Comparison of ENCODE assay signal across 13 cellular contexts in genomic region chr10:12435348-12435747, GRCh38.
DNase-seq lines count a peak whose midpoint lies in the region; ATAC-seq, FAIRE-seq and TF ChIP-seq lines count a peak whose summit lies in the region.
"Had no signal": no experiment of that assay in that cellular context is flagged by ENCODE, and none has a peak within 500 bp of the region (broad histone marks: within the 10 kb centered on the region; RNA-seq: fewer than 3 reads in every experiment).

No MANE protein-coding gene starts in this region.

- no peaks in the 10 kb centered on the region for H3K27me3 ChIP-seq in upper lobe of right lung
- H3K27me3 ChIP-seq: Peyer's patch had no signal

- DNase-seq in Caki2 (ENCODE audit: low read depth) (peak; percentile 42), NCI-H69 (lab: John Stamatoyannopoulos, UW) (peak; percentile 82), memory B cell (ENCODE audit: low spot score in 2 of 2) (no peak), upper lobe of right lung (no peak), HTR-8/SVneo (ENCODE audit: insufficient read length, low spot score) (no peak)
- no peak for DNase-seq in stimulated activated naive CD8-positive, alpha-beta T cell treated with anti-CD3 and anti-CD28 coated beads, Interleukin-15, amount 100 ng/mL, for 72 hours
- DNase-seq: CD4-positive, alpha-beta memory T cell; NCI-H2171; SIG-M5; T-helper 2 cell had no signal

- no peak overlapping the region for H3K4me3 Mint-ChIP-seq in memory B cell
- no peak overlapping the region for H3K4me3 Mint-ChIP-seq in stimulated activated naive CD8-positive, alpha-beta T cell treated with anti-CD3 and anti-CD28 coated beads, Interleukin-15, amount 100 ng/mL, for 72 hours
- H3K4me3 Mint-ChIP-seq: B cell; CD4-positive, alpha-beta memory T cell had no signal

- in situ Hi-C loops in Caki2 (cut with HindIII; ENCODE audit: low pct_unique_long_range_greater_than_20kb, low sequenced_read_pairs), result no loop called here

- intact Hi-C loops in upper lobe of right lung (cut with DNase I), result no loop called here

- peak overlapping the region; percentile 64 for H3K27ac Mint-ChIP-seq in memory B cell
- peak overlapping the region in 1 of 2 donors; percentile 74 for H3K27ac Mint-ChIP-seq in stimulated activated naive CD8-positive, alpha-beta T cell treated with anti-CD3 and anti-CD28 coated beads, Interleukin-15, amount 100 ng/mL, for 72 hours
- H3K27ac Mint-ChIP-seq: B cell had no signal

- H3K4me3 ChIP-seq in HEK293 (ENCODE audit: low read depth, low read length) (no peak overlapping the region), upper lobe of right lung (no peak overlapping the region)
- H3K4me3 ChIP-seq: Peyer's patch had no signal

- peaks cover 39% of the 10 kb centered on the region for H3K4me1 Mint-ChIP-seq in memory B cell
- H3K4me1 Mint-ChIP-seq in stimulated activated naive CD8-positive, alpha-beta T cell treated with anti-CD3 and anti-CD28 coated beads, Interleukin-15, amount 100 ng/mL, for 72 hours, result peaks cover 8% of the 10 kb centered on the region

- peaks cover 6% of the 10 kb centered on the region; the same call in 1 of the 2 replicates for H3K4me1 ChIP-seq in HEK293 (ENCODE audit: control insufficient read depth, insufficient read depth, low read length)
- H3K4me1 ChIP-seq in upper lobe of right lung, result no peaks in the 10 kb centered on the region
- H3K4me1 ChIP-seq: Peyer's patch had no signal

- H3K27ac ChIP-seq in HEK293 (ENCODE audit: extremely low read depth, low read depth, low read length), result no peak overlapping the region
- H3K27ac ChIP-seq in upper lobe of right lung, result no peak overlapping the region
- H3K27ac ChIP-seq: Peyer's patch had no signal

- H3K27me3 Mint-ChIP-seq in memory B cell, result no peaks in the 10 kb centered on the region
- no peaks in the 10 kb centered on the region for H3K27me3 Mint-ChIP-seq in stimulated activated naive CD8-positive, alpha-beta T cell treated with anti-CD3 and anti-CD28 coated beads, Interleukin-15, amount 100 ng/mL, for 72 hours
- H3K27me3 Mint-ChIP-seq: B cell; CD4-positive, alpha-beta memory T cell had no signal

- no peaks in the 10 kb centered on the region for H3K36me3 ChIP-seq in HEK293 (ENCODE audit: control insufficient read depth in 2 of 2, insufficient read depth in 1 of 2, low read length in 2 of 2)
- no peaks in the 10 kb centered on the region for H3K36me3 ChIP-seq in upper lobe of right lung
- H3K36me3 ChIP-seq: Peyer's patch had no signal

- TF ChIP-seq CTCF in HEK293 (tag by site-specific recombination; IDR thresholded peaks at IDR 0.05) (no peak), upper lobe of right lung (IDR thresholded peaks at IDR 0.05) (no peak)

- H3K9me3 ChIP-seq in HEK293 (ENCODE audit: control insufficient read depth, insufficient read depth, low read depth, low read length), result no peaks in the 10 kb centered on the region
- H3K9me3 ChIP-seq in upper lobe of right lung, result no peaks in the 10 kb centered on the region
- H3K9me3 ChIP-seq: Peyer's patch had no signal

- H3K36me3 Mint-ChIP-seq in memory B cell, result peaks cover 20% of the 10 kb centered on the region

- ATAC-seq in memory B cell (ENCODE audit: low read depth) (no peak), upper lobe of right lung (no peak)
- ATAC-seq in stimulated activated naive CD8-positive, alpha-beta T cell treated with anti-CD3 and anti-CD28 coated beads, Interleukin-15, amount 100 ng/mL, for 72 hours, result no peak

- POLR2A ChIA-PET in HEK293 (lab: Yijun Ruan, JAX), result no interaction called here

- FAIRE-seq in HTR-8/SVneo (lab: Jason Lieb, UNC), result no peak

- H3K9me3 Mint-ChIP-seq in memory B cell, result peaks cover 7% of the 10 kb centered on the region
- H3K9me3 Mint-ChIP-seq in stimulated activated naive CD8-positive, alpha-beta T cell treated with anti-CD3 and anti-CD28 coated beads, Interleukin-15, amount 100 ng/mL, for 72 hours, result peaks cover 6 to 13% of the 10 kb centered on the region in 2 donors

- CTCF ChIA-PET in HEK293 (lab: Yijun Ruan, JAX), result interaction anchor here (0.6 kb wide), 1 partner anchor 28 kb away, joined by 3 read pairs; no protein-coding TSS in a partner anchor

TF ChIP-seq in HEK293, 187 proteins besides CTCF, POLR2A, EP300 and RAD21:
- no peak for TF ChIP-seq ZNF549 (tag by site-specific recombination; IDR thresholded peaks at IDR 0.05)
- TF ChIP-seq ZNF658 (tag by site-specific recombination; IDR thresholded peaks at IDR 0.05), result no peak
- no peak for TF ChIP-seq ZBTB10 (tag by site-specific recombination; IDR thresholded peaks at IDR 0.05)
- no peak for TF ChIP-seq ZNF621 (tag by site-specific recombination; IDR thresholded peaks at IDR 0.05)
- TF ChIP-seq ZNF433 (tag by site-specific recombination; IDR thresholded peaks at IDR 0.05; ENCODE audit: low read depth), result no peak
- TF ChIP-seq ZNF19 (tag by site-specific recombination; IDR thresholded peaks at IDR 0.05; ENCODE audit: low read depth), result no peak
- TF ChIP-seq SCRT2 (tag by site-specific recombination; IDR thresholded peaks at IDR 0.05), result peak; percentile 77
- TF ChIP-seq ZNF114 (tag by site-specific recombination; IDR thresholded peaks at IDR 0.05), result no peak

Comparison
In these comparisons a context has a peak if more than half of its experiments do, and no peak if none do; other contexts are left out.
1. DNase-seq: peak in Caki2 (single experiment) and NCI-H69 (single experiment); none in memory B cell (0 of 2), upper lobe of right lung (single experiment), stimulated activated naive CD8-positive, alpha-beta T cell treated with anti-CD3 and anti-CD28 coated beads, Interleukin-15, amount 100 ng/mL, for 72 hours (0 of 2) and HTR-8/SVneo (single experiment).